8 cellular contexts compared by ENCODE assay signal in genomic region chr9:26856413-26857032, GRCh38. TPM values are rescaled to one million over a fixed set of nuclear protein-coding genes. Genes with fewer than 3 reads are reported as not detected.
DNase-seq lines count a peak whose midpoint lies in the region; ATAC-seq and TF ChIP-seq lines count a peak whose summit lies in the region.

No MANE protein-coding gene starts in this region.

- peak; percentile 60 for ATAC-seq in activated naive CD8-positive, alpha-beta T cell treated with anti-CD3 and anti-CD28 coated beads, Interleukin-2, amount 10 ng/mL, durations not matched to agents 7 days and 5 days (ENCODE audit: low read depth)
- ATAC-seq in GM21619 (IDR thresholded peaks at IDR 0.05; ENCODE audit: unreplicated experiment) (peak; percentile 75), PC-3 (peak; percentile 55), Right ventricle myocardium inferior (no peak)

- H3K27ac ChIP-seq in PC-3 (ENCODE audit: low read length) (no peak overlapping the region), prostate gland (no peak overlapping the region)

- H3F3A ChIP-seq in PC-3 (ENCODE audit: low read length, unreplicated experiment), result no peaks in the 10 kb centered on the region

- no peak overlapping the region for H3K9ac ChIP-seq in PC-3 (ENCODE audit: low read length)

- H3K79me2 ChIP-seq in PC-3 (ENCODE audit: low read length), result no peaks in the 10 kb centered on the region

- TF ChIP-seq CTCF in PC-3 (conservative IDR thresholded peaks at IDR 0.05; ENCODE audit: low read depth, low read length) (peak; percentile 75), prostate gland (IDR thresholded peaks at IDR 0.05) (peak in 3 of 4 experiments; percentile 35 to 56 (median 36))

- H3K27me3 ChIP-seq in PC-3 (ENCODE audit: low read length), result no peaks in the 10 kb centered on the region
- H3K27me3 ChIP-seq in prostate gland (replicated peaks; ENCODE audit: insufficient read depth), result no peaks in the 10 kb centered on the region

- BruUV-seq in PC-3 (replicated peaks; lab: Mats Ljungman, UMichigan), result no TSS peak

- H3K9me2 ChIP-seq in PC-3 (replicated peaks; ENCODE audit: low read length), result no peaks in the 10 kb centered on the region

- in situ Hi-C loops in KBM-7 (cut with MboI; ENCODE audit: low pct_unique_long_range_greater_than_20kb, low sequenced_read_pairs), result no loop called here

- no peak overlapping the region for H2AFZ ChIP-seq in PC-3 (ENCODE audit: low read length)

- POLR2A ChIA-PET in activated naive CD8-positive, alpha-beta T cell treated with anti-CD3 and anti-CD28 coated beads, Interleukin-2, amount 10 ng/mL, durations not matched to agents 7 days and 5 days (lab: Charles Lee), result no interaction called here
- POLR2A ChIA-PET in PC-3 (lab: Charles Lee; ENCODE audit: unreplicated experiment), result no interaction called here

- no peak for DNase-seq in activated naive CD8-positive, alpha-beta T cell treated with anti-CD3 and anti-CD28 coated beads, Interleukin-2, amount 10 ng/mL, durations not matched to agents 7 days and 5 days
- DNase-seq in activated naive CD8-positive, alpha-beta T cell treated with anti-CD3 and anti-CD28 coated beads for 36 hours, result no peak
- DNase-seq in KBM-7 (peak; percentile 82), PC-3 (peak; percentile 69), erythroblast (lab: John Stamatoyannopoulos, UW) (peak; percentile 71 to 78), prostate gland (ENCODE audit: low spot score) (peak; percentile 23), Right ventricle myocardium inferior (ENCODE audit: missing footprints) (no peak)

- H3K9me3 ChIP-seq in PC-3 (ENCODE audit: low read length) (no peaks in the 10 kb centered on the region), prostate gland (no peaks in the 10 kb centered on the region)

- no peak overlapping the region for H3K4me3 Mint-ChIP-seq in activated naive CD8-positive, alpha-beta T cell treated with anti-CD3 and anti-CD28 coated beads, Interleukin-2, amount 10 ng/mL, durations not matched to agents 7 days and 5 days
- H3K4me3 Mint-ChIP-seq in activated naive CD8-positive, alpha-beta T cell treated with anti-CD3 and anti-CD28 coated beads for 36 hours, result no peak overlapping the region

- no peaks in the 10 kb centered on the region for H3K9me3 Mint-ChIP-seq in activated naive CD8-positive, alpha-beta T cell treated with anti-CD3 and anti-CD28 coated beads, Interleukin-2, amount 10 ng/mL, durations not matched to agents 7 days and 5 days
- H3K9me3 Mint-ChIP-seq in activated naive CD8-positive, alpha-beta T cell treated with anti-CD3 and anti-CD28 coated beads for 36 hours, result no peaks in the 10 kb centered on the region

- intact Hi-C loops in PC-3 (cut with micrococcal nuclease) (loop anchor here (1.0 kb wide), 1 partner anchor 112 kb away; no protein-coding TSS in a partner anchor), prostate gland (cut with DNase I) (no loop called here), Right ventricle myocardium inferior (cut with DNase I) (no loop called here)

- no peaks in the 10 kb centered on the region; the same call in 1 of the 2 replicates for H3K36me3 ChIP-seq in PC-3 (ENCODE audit: low read depth, low read length)
- no peaks in the 10 kb centered on the region for H3K36me3 ChIP-seq in prostate gland

- no peaks in the 10 kb centered on the region for H3K27me3 Mint-ChIP-seq in activated naive CD8-positive, alpha-beta T cell treated with anti-CD3 and anti-CD28 coated beads, Interleukin-2, amount 10 ng/mL, durations not matched to agents 7 days and 5 days
- H3K27me3 Mint-ChIP-seq in activated naive CD8-positive, alpha-beta T cell treated with anti-CD3 and anti-CD28 coated beads for 36 hours, result no peaks in the 10 kb centered on the region

- H3K27ac Mint-ChIP-seq in activated naive CD8-positive, alpha-beta T cell treated with anti-CD3 and anti-CD28 coated beads, Interleukin-2, amount 10 ng/mL, durations not matched to agents 7 days and 5 days, result no peak overlapping the region
- no peak overlapping the region for H3K27ac Mint-ChIP-seq in activated naive CD8-positive, alpha-beta T cell treated with anti-CD3 and anti-CD28 coated beads for 36 hours

- peaks cover 17% of the 10 kb centered on the region for H3K36me3 Mint-ChIP-seq in activated naive CD8-positive, alpha-beta T cell treated with anti-CD3 and anti-CD28 coated beads, Interleukin-2, amount 10 ng/mL, durations not matched to agents 7 days and 5 days
- peaks cover 27% of the 10 kb centered on the region for H3K36me3 Mint-ChIP-seq in activated naive CD8-positive, alpha-beta T cell treated with anti-CD3 and anti-CD28 coated beads for 36 hours

- H3K4me1 Mint-ChIP-seq in activated naive CD8-positive, alpha-beta T cell treated with anti-CD3 and anti-CD28 coated beads, Interleukin-2, amount 10 ng/mL, durations not matched to agents 7 days and 5 days, result no peaks in the 10 kb centered on the region
- peaks cover 2% of the 10 kb centered on the region for H3K4me1 Mint-ChIP-seq in activated naive CD8-positive, alpha-beta T cell treated with anti-CD3 and anti-CD28 coated beads for 36 hours

- H3K4me1 ChIP-seq in PC-3 (ENCODE audit: insufficient read depth, low read length) (no peaks in the 10 kb centered on the region), prostate gland (replicated peaks) (peaks cover 4% of the 10 kb centered on the region)

- H4K20me1 ChIP-seq in PC-3 (ENCODE audit: low read length), result no peaks in the 10 kb centered on the region

- H3K4me3 ChIP-seq in PC-3 (ENCODE audit: low read length) (no peak overlapping the region), prostate gland (no peak overlapping the region)

- WGBS in prostate gland, result 90% methylated on average over 1 of the region's 1 CpG

- CTCF ChIA-PET in PC-3 (lab: Charles Lee), result no interaction called here

- no peak overlapping the region for H3K4me2 ChIP-seq in PC-3 (ENCODE audit: low read length)

- no peak for TF ChIP-seq POLR2A in erythroblast (IDR thresholded peaks at IDR 0.05; ENCODE audit: low read length)
- no peak for TF ChIP-seq POLR2A in prostate gland (IDR thresholded peaks at IDR 0.05)

RNA-seq across cellular contexts. Expression of gene CAAP1, which starts 36.1 kb away (rescaled TPM):
- total RNA-seq in activated naive CD8-positive, alpha-beta T cell treated with anti-CD3 and anti-CD28 coated beads, Interleukin-2, amount 10 ng/mL, durations not matched to agents 7 days and 5 days, result 10 to 100 TPM; 17.7 to 18.6 TPM
- total RNA-seq in activated naive CD8-positive, alpha-beta T cell treated with anti-CD3 and anti-CD28 coated beads for 36 hours, result 10 to 100 TPM; 19.3 to 20.8 TPM
- total RNA-seq in PC-3 (2014; rRNA removed) (24.1 and 25.0 TPM in 2 replicates), prostate gland (10 to 100 TPM; 20.4 to 20.8 TPM), Right ventricle myocardium inferior (7.3 TPM)

Comparison
In these comparisons a context has a peak if more than half of its experiments do, and no peak if none do; other contexts are left out.
1. DNase-seq: peak in KBM-7 (single experiment), PC-3 (single experiment), erythroblast (2 of 2) and prostate gland (single experiment); none in activated naive CD8-positive, alpha-beta T cell treated with anti-CD3 and anti-CD28 coated beads, Interleukin-2, amount 10 ng/mL, durations not matched to agents 7 days and 5 days (single experiment), activated naive CD8-positive, alpha-beta T cell treated with anti-CD3 and anti-CD28 coated beads for 36 hours (single experiment) and Right ventricle myocardium inferior (single experiment).